ENCODE assay signal across 11 cellular contexts in genomic region chr9:102941868-102942267, GRCh38. TPM values are rescaled to one million over a fixed set of nuclear protein-coding genes. Genes with fewer than 3 reads are reported as not detected.
"Had no signal": no experiment of that assay in that cellular context is flagged by ENCODE, and none has a peak within 500 bp of the region (broad histone marks: within the 10 kb centered on the region; RNA-seq: fewer than 3 reads in every experiment).

No MANE protein-coding gene starts in this region.

- H3K9ac ChIP-seq: GM23248, KMS-11 had no signal

- H3K4me3 ChIP-seq: GM23248 had no signal

- DNase-seq: GM23248, GOT3, H7, HCEC 1CT, Karpas-422, KBM-7 had no signal

- H3K27ac ChIP-seq: GM23248, KMS-11 had no signal

- H3K4me2 ChIP-seq: KMS-11 had no signal

- FAIRE-seq: HTR-8/SVneo had no signal

- H2AFZ ChIP-seq: GM23248 had no signal

RNA-seq across cellular contexts. Expression of gene CYLC2, which starts 53.3 kb away (rescaled TPM):
- total RNA-seq: GM23248, H4, H7, HT-29 had no signal
- polyA plus RNA-seq: GM23248, IgD-negative memory B cell had no signal
